Comparison of ENCODE assay signal across 29 cellular contexts in genomic region chrX:126900937-126901336, GRCh38.
"Had no signal": no experiment of that assay in that cellular context is flagged by ENCODE, and none has a peak within 500 bp of the region (broad histone marks: within the 10 kb centered on the region; RNA-seq: fewer than 3 reads in every experiment).

No MANE protein-coding gene starts in this region.

- H3K27me3 ChIP-seq: foreskin keratinocyte, heart right ventricle, neural progenitor cell, spleen, testis, tibial nerve, upper lobe of right lung, vagina had no signal

- H3K9me3 ChIP-seq: heart right ventricle, prostate gland, spleen, testis, tibial nerve, upper lobe of right lung, vagina had no signal

- DNase-seq: effector CD4-positive, alpha-beta T cell; endodermal cell; erythroblast; foreskin keratinocyte; hypothalamus; mesenchymal stem cell; midbrain; occipital lobe; spleen; stimulated activated CD4-positive, alpha-beta T cell treated with anti-CD3 and anti-CD28 coated beads, Interleukin-15, amount 100 ng/mL, for 24 hours; stimulated activated CD4-positive, alpha-beta T cell treated with anti-CD3 and anti-CD28 coated beads, Interleukin-1b, Interleukin-23, amount 100 ng/mL, for 48 hours; stimulated activated CD4-positive, alpha-beta T cell treated with anti-CD3 and anti-CD28 coated beads, Interleukin-4, amount 100 ng/mL, for 4 hours; stimulated activated naive B cell treated with anti-CD40 and anti-IgM and Interleukin-4, amounts not matched to agents 10 μg/mL and 1 μg/mL and 100 μg/mL, for 72 hours; stimulated activated naive CD8-positive, alpha-beta T cell treated with anti-CD3 and anti-CD28 coated beads, Interleukin-15, amount 100 ng/mL, for 72 hours; testis; upper lobe of right lung had no signal

- H3K9ac ChIP-seq: neural progenitor cell, parathyroid adenoma had no signal

- FAIRE-seq: endothelial cell of umbilical vein, islet of Langerhans had no signal

- H3K36me3 ChIP-seq: heart right ventricle, neural progenitor cell, prostate gland, spleen, tibial nerve, upper lobe of right lung, vagina had no signal

- H3K27ac ChIP-seq: coronary artery, foreskin keratinocyte, heart right ventricle, neural progenitor cell, parathyroid adenoma, prostate gland, spleen, testis, tibial nerve, upper lobe of right lung, vagina had no signal

- H3K4me1 ChIP-seq: foreskin keratinocyte, heart right ventricle, neural progenitor cell, parathyroid adenoma, prostate gland, spleen, testis, tibial nerve, upper lobe of right lung, vagina had no signal

- H3K4me3 ChIP-seq: coronary artery, heart right ventricle, lung, neural progenitor cell, prostate gland, spleen, testis, tibial nerve, upper lobe of right lung, vagina had no signal

- ATAC-seq: foreskin keratinocyte; left lobe of liver; natural killer cell treated with Interleukin-12 subunit alpha and Interleukin-12 subunit beta and Interleukin-15 and Interleukin-18, amount 100 ng/mL, for 72 hours; sciatic nerve; stimulated activated naive B cell treated with anti-CD40 and anti-IgM and Interleukin-4, amounts not matched to agents 10 μg/mL and 1 μg/mL and 100 μg/mL, for 72 hours; stimulated activated naive CD8-positive, alpha-beta T cell treated with anti-CD3 and anti-CD28 coated beads, Interleukin-15, amount 100 ng/mL, for 72 hours; upper lobe of right lung had no signal
